8 cellular contexts compared by ENCODE assay signal in the genomic region with DNA sequence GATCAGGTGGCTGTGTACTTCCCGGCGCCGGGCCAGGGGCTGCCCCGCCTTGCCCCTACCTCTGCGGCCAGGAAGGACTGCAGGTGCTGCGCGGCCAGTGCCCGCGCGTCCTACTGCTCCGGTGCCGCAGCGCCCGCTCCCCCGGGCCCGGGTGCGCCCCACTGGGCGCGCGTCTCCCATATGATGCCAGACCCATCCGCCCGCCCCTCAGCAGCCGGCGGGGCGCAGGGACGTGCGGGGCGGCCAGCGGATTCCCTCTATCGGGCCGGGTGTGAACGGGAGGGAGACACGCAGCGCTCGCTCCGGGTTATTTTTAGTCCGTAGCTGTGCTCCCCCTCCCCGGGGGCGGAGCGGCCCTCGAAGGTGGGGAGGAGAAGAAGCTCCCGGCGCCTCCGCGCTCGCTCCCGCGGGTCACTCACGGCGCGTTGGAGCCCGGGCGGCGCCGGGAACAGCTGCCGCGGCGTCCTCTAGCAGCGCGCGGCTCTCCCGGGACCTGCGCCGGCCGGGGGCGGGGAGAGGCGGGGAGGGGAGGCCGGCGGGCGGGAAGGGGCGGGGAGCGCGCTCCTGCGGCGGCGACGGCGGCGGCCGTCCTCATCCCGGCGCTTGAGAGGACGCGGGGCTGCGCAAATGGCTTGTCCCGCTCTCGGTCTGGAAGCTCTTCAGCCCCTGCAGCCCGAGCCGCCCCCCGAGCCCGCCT.
DNase-seq lines count a peak whose midpoint lies in the region; ATAC-seq and TF ChIP-seq lines count a peak whose summit lies in the region.

No MANE protein-coding gene starts in this region.

- H3K4me1 Mint-ChIP-seq in H9, result peaks cover 41 to 45% of the 10 kb centered on the region in 2 experiments

- H2AFZ ChIP-seq in ACC112 (ENCODE audit: low read length, unreplicated experiment) (peak overlapping the region; percentile 17), H9 (ENCODE audit: low read length) (no peak overlapping the region)

- no peak overlapping the region for H4K8ac ChIP-seq in H9 (replicated peaks; ENCODE audit: insufficient read length, low read depth, low read length)

- no peak overlapping the region for H3T11ph ChIP-seq in H9 (ENCODE audit: low read length)

- no peak overlapping the region for H3K27ac Mint-ChIP-seq in H9

- H3K27me3 ChIP-seq in ACC112 (ENCODE audit: insufficient read depth, low read length) (peaks cover 59% of the 10 kb centered on the region), H9 (ENCODE audit: insufficient read depth, low read length) (peaks cover 48% of the 10 kb centered on the region)

- no peak overlapping the region for H3K9ac ChIP-seq in H9 (ENCODE audit: extremely low read depth, insufficient read length, low read length)

- intact Hi-C loops in left colon (cut with DNase I, micrococcal nuclease), result no loop called here

- no peak overlapping the region for H3K23ac ChIP-seq in H9 (ENCODE audit: insufficient read length, low read depth, low read length)

- H4K91ac ChIP-seq in H9 (ENCODE audit: insufficient read length, low read depth, low read length), result no peak overlapping the region

- H3K14ac ChIP-seq in H9 (ENCODE audit: insufficient read depth, low read length), result no peak overlapping the region; the same call in 1 of the 2 replicates

- H3K9me3 ChIP-seq in H9 (ENCODE audit: control insufficient read depth, low read depth, low read length), result no peaks in the 10 kb centered on the region

- H2AK5ac ChIP-seq in H9 (ENCODE audit: insufficient read length, low read length), result no peak overlapping the region

- no peak for TF ChIP-seq CTCF in H9 (conservative IDR thresholded peaks at IDR 0.05)
- TF ChIP-seq CTCF in choroid plexus epithelial cell (conservative IDR thresholded peaks at IDR 0.05; ENCODE audit: low read depth, low read length), result no peak

- ATAC-seq in left colon (peak; percentile 91), GM18519 (IDR thresholded peaks at IDR 0.05; ENCODE audit: low FRiP score, unreplicated experiment) (no peak)

- H3K18ac ChIP-seq in H9 (ENCODE audit: insufficient read length, low read depth, low read length), result no peak overlapping the region

- peak overlapping the region; percentile 56 for H3K4me2 ChIP-seq in H9 (ENCODE audit: insufficient read depth, insufficient read length, low read length)

- peaks cover 19% of the 10 kb centered on the region for H3K23me2 ChIP-seq in H9 (ENCODE audit: insufficient read length, low read depth, low read length, poor library complexity, severe bottlenecking)

- H3K4me3 Mint-ChIP-seq in H9, result peak overlapping the region; percentile 61 to 81

- H3K56ac ChIP-seq in H9 (ENCODE audit: insufficient read length, low read depth, low read length), result no peak overlapping the region

- no peak overlapping the region for H2BK120ac ChIP-seq in H9 (ENCODE audit: low read depth, low read length, poor library complexity, severe bottlenecking)

- H3K27me3 Mint-ChIP-seq in H9 (ENCODE audit: low read depth), result peaks cover 94% of the 10 kb centered on the region

- DNase-seq in H9, result peak; percentile 55
- peak; percentile 24 for DNase-seq in NCI-H524 treated with DMSO at 0.1 percent for 48 hours (lab: John Stamatoyannopoulos, UW)
- peak; percentile 25 for DNase-seq in choroid plexus epithelial cell (ENCODE audit: low read depth)
- peak; percentile 39 to 61 for DNase-seq in left colon
- DNase-seq in substantia nigra (lab: John Stamatoyannopoulos, UW), result peak in 48 of 49 donors; percentile 24 to 95 (median 71)
- no peak for DNase-seq in activated gamma-delta T cell treated with Interleukin-2 at 50 U/mL for 16 hours

- no peak overlapping the region for H3K27ac ChIP-seq in ACC112 (ENCODE audit: low read depth, low read length)
- no peak overlapping the region for H3K27ac ChIP-seq in H9 (ENCODE audit: insufficient read length, low read depth, low read length)
- H3K27ac ChIP-seq in substantia nigra (ENCODE audit: low read depth, low read length, poor library complexity, severe bottlenecking), result peak overlapping the region; percentile 96

- no peak overlapping the region for H2BK15ac ChIP-seq in H9 (ENCODE audit: low read depth, low read length)

- H3K9me3 Mint-ChIP-seq in H9, result no peaks in the 10 kb centered on the region; a peak in 3 of 5 replicates

- H3K4ac ChIP-seq in H9 (ENCODE audit: low read depth, low read length), result no peak overlapping the region

- H2BK12ac ChIP-seq in H9 (ENCODE audit: insufficient read length, low read depth, low read length), result no peak overlapping the region

- no peaks in the 10 kb centered on the region for H3K36me3 ChIP-seq in ACC112 (ENCODE audit: insufficient read depth, low read length)

- H3K4me1 ChIP-seq in ACC112 (ENCODE audit: control insufficient read depth, insufficient read depth, low read length, unreplicated experiment) (peaks cover 2% of the 10 kb centered on the region), H9 (ENCODE audit: insufficient read depth, low read length) (peaks cover 4% of the 10 kb centered on the region)

- no peaks in the 10 kb centered on the region for H3K79me1 ChIP-seq in H9 (ENCODE audit: insufficient read depth, low read depth, low read length, poor library complexity, severe bottlenecking)

- peak overlapping the region; percentile 74 for H3K4me3 ChIP-seq in ACC112 (ENCODE audit: low read depth, low read length)
- peak overlapping the region; percentile 59 for H3K4me3 ChIP-seq in choroid plexus epithelial cell (ENCODE audit: low read depth, low read length)

- H3K36me3 Mint-ChIP-seq in H9 (ENCODE audit: insufficient read depth in 1 of 3, low read depth in 3 of 3), result no peaks in the 10 kb centered on the region

- H4K5ac ChIP-seq in H9 (ENCODE audit: insufficient read length, low read depth, low read length), result no peak overlapping the region

- H2BK20ac ChIP-seq in H9 (ENCODE audit: low read depth, low read length, poor library complexity, severe bottlenecking), result no peak overlapping the region

- no peaks in the 10 kb centered on the region for H4K20me1 ChIP-seq in H9 (ENCODE audit: control insufficient read depth, insufficient read depth, insufficient read length)

- H3K79me2 ChIP-seq in ACC112 (ENCODE audit: control insufficient read depth, insufficient read depth, low read length, unreplicated experiment) (no peaks in the 10 kb centered on the region), H9 (ENCODE audit: insufficient read depth, low read length) (no peaks in the 10 kb centered on the region)

- WGBS in H9 (ENCODE audit: extremely low coverage, insufficient read length, low lambda C conversion rate), result no CpG with 5 or more reads among the region's 91 CpGs

- H2BK5ac ChIP-seq in H9 (ENCODE audit: insufficient read length, low read length), result no peak overlapping the region
